8 cellular contexts compared by ENCODE assay signal in genomic region chr10:93916257-93917063, GRCh38. TPM values are rescaled to one million over a fixed set of nuclear protein-coding genes. Genes with fewer than 3 reads are reported as not detected.
A peak's percentile ranks its signal among the peaks of the same experiment; 100 is the strongest.
DNase-seq lines count a peak whose midpoint lies in the region; ATAC-seq and TF ChIP-seq lines count a peak whose summit lies in the region.

No MANE protein-coding gene starts in this region.

- H3K27ac ChIP-seq in uterus: peak overlapping the region in 1 of 2 donors; percentile 55

- H3K4me3 Mint-ChIP-seq in immature natural killer cell: no peak overlapping the region

- no peak overlapping the region for H3K27ac Mint-ChIP-seq in immature natural killer cell

- DNase-seq in DMS114 treated with DMSO at 0.1 percent for 48 hours (lab: John Stamatoyannopoulos, UW; ENCODE audit: unreplicated experiment): peak; percentile 42
- DNase-seq in Kasumi-1 (lab: John Stamatoyannopoulos, UW): peak; percentile 51 to 70
- DNase-seq in amniotic epithelial cell (ENCODE audit: low read depth): peak; percentile 47
- DNase-seq in kidney glomerular epithelial cell (lab: John Stamatoyannopoulos, UW): peak; percentile 56
- DNase-seq in uterus: no peak
- no peak for DNase-seq in immature natural killer cell

- no peaks in the 10 kb centered on the region for H3K4me1 Mint-ChIP-seq in immature natural killer cell

- H3K4me1 ChIP-seq in uterus: no peaks in the 10 kb centered on the region

- TF ChIP-seq POLR2A in uterus (IDR thresholded peaks at IDR 0.05) (no peak), GM18505 (IDR thresholded peaks at IDR 0.05; ENCODE audit: borderline replicate concordance, extremely low read depth, insufficient read depth, insufficient read length) (no peak)

- H3K27me3 ChIP-seq in uterus: no peaks in the 10 kb centered on the region

- ATAC-seq in HG02938 (IDR thresholded peaks at IDR 0.05; ENCODE audit: unreplicated experiment): no peak
- ATAC-seq in GM18505 (IDR thresholded peaks at IDR 0.05; ENCODE audit: unreplicated experiment): no peak

- no peak overlapping the region for H3K4me3 ChIP-seq in uterus

- no peaks in the 10 kb centered on the region for H3K9me3 Mint-ChIP-seq in immature natural killer cell

- intact Hi-C loops in uterus (cut with DNase I; ENCODE audit: low total_unique reads): loop anchor here (5.0 kb wide), 1 partner anchor 406 kb away; no protein-coding TSS in a partner anchor

- peak; percentile 59 to 66 (median 64) for TF ChIP-seq CTCF in uterus (IDR thresholded peaks at IDR 0.05)

- no peaks in the 10 kb centered on the region for H3K27me3 Mint-ChIP-seq in immature natural killer cell (ENCODE audit: low read depth in 3 of 3)

- no peaks in the 10 kb centered on the region for H3K36me3 ChIP-seq in uterus

- no peaks in the 10 kb centered on the region for H3K36me3 Mint-ChIP-seq in immature natural killer cell

- H3K9me3 ChIP-seq in uterus: no peaks in the 10 kb centered on the region

RNA-seq across cellular contexts. Expression of gene SLC35G1, which starts 22.7 kb away (rescaled TPM):
- 1 to 10 TPM; 2.8 to 6.7 (median 4.8) TPM for total RNA-seq in uterus
- under 1 TPM in 2 of 3 donors, not detected in 1; 0.63 to 0.78 TPM for polyA plus RNA-seq in immature natural killer cell

Comparison
In these comparisons a context has a peak if more than half of its experiments do, and no peak if none do; other contexts are left out.
1. DNase-seq: peak in DMS114 treated with DMSO at 0.1 percent for 48 hours (single experiment), Kasumi-1 (2 of 2), amniotic epithelial cell (single experiment) and kidney glomerular epithelial cell (single experiment); none in uterus (0 of 2) and immature natural killer cell (0 of 3).